25 cellular contexts compared by ENCODE assay signal in genomic region chr11:80669620-80670019, GRCh38.
"Had no signal": no experiment of that assay in that cellular context is flagged by ENCODE, and none has a peak within 500 bp of the region (broad histone marks: within the 10 kb centered on the region; RNA-seq: fewer than 3 reads in every experiment).

No MANE protein-coding gene starts in this region.

- H3K27ac ChIP-seq: stomach, suprapubic skin, testis, thoracic aorta, thyroid gland, tibial artery, tibial nerve, transverse colon, upper lobe of left lung, upper lobe of right lung, uterus had no signal

- ATAC-seq: stimulated activated effector memory CD8-positive, alpha-beta T cell treated with anti-CD3 and anti-CD28 coated beads, Interleukin-12 subunit alpha, Interleukin-12 subunit beta, amount 100 ng/mL, for 72 hours; stimulated activated memory B cell treated with anti-CD40 and anti-IgM and Interleukin-4, amounts not matched to agents 10 μg/mL and 1 μg/mL and 100 μg/mL, for 72 hours; stimulated activated naive B cell treated with anti-CD40 and anti-IgM and Interleukin-4, amounts not matched to agents 10 μg/mL and 1 μg/mL and 100 μg/mL, for 72 hours; stimulated activated naive CD8-positive, alpha-beta T cell treated with anti-CD3 and anti-CD28 coated beads, Interleukin-15, amount 100 ng/mL, for 72 hours; stimulated activated naive CD8-positive, alpha-beta T cell treated with anti-CD3 and anti-CD28 coated beads, Interleukin-15, Interleukin-2, amounts not matched to agents 100 U/mL and 50 U/mL, for 24 hours; upper lobe of right lung had no signal

- H3K27me3 ChIP-seq: stomach, suprapubic skin, testis, thyroid gland, tibial artery, tibial nerve, transverse colon, upper lobe of left lung, upper lobe of right lung, uterus had no signal

- H3K4me1 ChIP-seq: stomach, suprapubic skin, testis, thyroid gland, tibial artery, tibial nerve, transverse colon, upper lobe of left lung, upper lobe of right lung, uterus had no signal

- H3K9me3 ChIP-seq: suprapubic skin, testis, thoracic aorta, thyroid gland, tibial artery, transverse colon, upper lobe of left lung, upper lobe of right lung, uterus had no signal

- H3K36me3 ChIP-seq: stomach, suprapubic skin, thoracic aorta, thyroid gland, tibial artery, tibial nerve, transverse colon, upper lobe of left lung, upper lobe of right lung, uterus had no signal

- H3K4me3 ChIP-seq: stomach, suprapubic skin, testis, thoracic aorta, thyroid gland, tibial artery, tibial nerve, transverse colon, upper lobe of left lung, upper lobe of right lung, uterus had no signal

- DNase-seq: stimulated activated CD4-positive, alpha-beta T cell treated with anti-CD3 and anti-CD28 coated beads, Interleukin-2, amount 100 ng/mL, for 48 hours; stimulated activated CD4-positive, alpha-beta T cell treated with anti-CD3 and anti-CD28 coated beads, Interleukin-4, amount 100 ng/mL, for 1 hour; stimulated activated CD4-positive, alpha-beta T cell treated with anti-CD3 and anti-CD28 coated beads, Interleukin-4, amount 100 ng/mL, for 24 hours; stimulated activated CD4-positive, alpha-beta T cell treated with anti-CD3 and anti-CD28 coated beads, Interleukin-4, amount 100 ng/mL, for 4 hours; stimulated activated CD8-positive, alpha-beta memory T cell treated with anti-CD3 and anti-CD28 coated beads, Interleukin-4, amount 100 ng/mL, for 48 hours; stimulated activated naive B cell treated with anti-CD40 and anti-IgM and Interleukin-4, amounts not matched to agents 10 μg/mL and 1 μg/mL and 100 μg/mL, for 72 hours; stimulated activated naive CD4-positive, alpha-beta T cell; stimulated activated naive CD4-positive, alpha-beta T cell treated with Interleukin-2 at 50 U/mL for 16 hours; stimulated activated naive CD8-positive, alpha-beta T cell treated with anti-CD3 and anti-CD28 coated beads, Interleukin-15, amount 100 ng/mL, for 72 hours; stimulated activated naive CD8-positive, alpha-beta T cell treated with anti-CD3 and anti-CD28 coated beads, Interleukin-15, Interleukin-2, amounts not matched to agents 100 U/mL and 50 U/mL, for 24 hours; stomach; substantia nigra; testis; thyroid gland; tibial artery; transverse colon; trophoblast cell; upper lobe of left lung; upper lobe of right lung; uterus had no signal
